In genomic region chr6:98836962-98837944, GRCh38 we compare ENCODE assay signal across 19 cellular contexts. TPM values are rescaled to one million over a fixed set of nuclear protein-coding genes. Genes with fewer than 3 reads are reported as not detected.
DNase-seq lines count a peak whose midpoint lies in the region; ATAC-seq and TF ChIP-seq lines count a peak whose summit lies in the region.
"Had no signal": no experiment of that assay in that cellular context is flagged by ENCODE, and none has a peak within 500 bp of the region (broad histone marks: within the 10 kb centered on the region; RNA-seq: fewer than 3 reads in every experiment).

No MANE protein-coding gene starts in this region.

- no peaks in the 10 kb centered on the region for H3K9me3 Mint-ChIP-seq in activated T-cell treated with anti-CD3 and anti-CD28 coated beads, Interleukin-2, amount 50 U/mL, for 4 hours
- no peaks in the 10 kb centered on the region for H3K9me3 Mint-ChIP-seq in activated T-cell treated with anti-CD3 and anti-CD28 coated beads, Interleukin-2, amount 50 U/mL, for 24 hours
- no peaks in the 10 kb centered on the region for H3K9me3 Mint-ChIP-seq in type B pancreatic cell
- H3K9me3 Mint-ChIP-seq in activated CD8-positive, alpha-beta T cell treated with anti-CD3 and anti-CD28 coated beads for 36 hours, result no peaks in the 10 kb centered on the region
- H3K9me3 Mint-ChIP-seq: activated B cell treated with CpG ODN at 0.5 μM for 24 hours; activated naive CD8-positive, alpha-beta T cell treated with anti-CD3 and anti-CD28 coated beads, Interleukin-2, amount 10 ng/mL, durations not matched to agents 7 days and 5 days; stimulated activated memory B cell treated with anti-CD40 and anti-IgM and Interleukin-4, amounts not matched to agents 10 μg/mL and 1 μg/mL and 100 μg/mL, for 72 hours had no signal

- POLR2A ChIA-PET in activated CD8-positive, alpha-beta T cell treated with anti-CD3 and anti-CD28 coated beads for 36 hours (lab: Charles Lee), result no interaction called here

- CTCF ChIA-PET in activated CD8-positive, alpha-beta T cell treated with anti-CD3 and anti-CD28 coated beads for 36 hours (lab: Charles Lee), result interaction anchor here (0.6 to 1.3 kb wide), 3 partner anchors 9 to 457 kb away, joined by 3 to 4 read pairs (median 3); no protein-coding TSS in a partner anchor

- intact Hi-C loops in activated CD8-positive, alpha-beta T cell treated with anti-CD3 and anti-CD28 coated beads for 36 hours (cut with micrococcal nuclease), result no loop called here

- H3K27ac Mint-ChIP-seq in activated T-cell treated with anti-CD3 and anti-CD28 coated beads, Interleukin-2, amount 50 U/mL, for 24 hours, result no peak overlapping the region
- no peak overlapping the region for H3K27ac Mint-ChIP-seq in T-helper 17 cell
- H3K27ac Mint-ChIP-seq in type B pancreatic cell, result no peak overlapping the region
- H3K27ac Mint-ChIP-seq in activated CD8-positive, alpha-beta T cell treated with anti-CD3 and anti-CD28 coated beads for 36 hours, result no peak overlapping the region
- H3K27ac Mint-ChIP-seq: activated B cell treated with CpG ODN at 0.5 μM for 24 hours; activated naive CD8-positive, alpha-beta T cell treated with anti-CD3 and anti-CD28 coated beads, Interleukin-2, amount 10 ng/mL, durations not matched to agents 7 days and 5 days; memory B cell; stimulated activated memory B cell treated with anti-CD40 and anti-IgM and Interleukin-4, amounts not matched to agents 10 μg/mL and 1 μg/mL and 100 μg/mL, for 72 hours had no signal

- peaks cover 26% of the 10 kb centered on the region for H3K4me1 Mint-ChIP-seq in activated T-cell treated with anti-CD3 and anti-CD28 coated beads, Interleukin-2, amount 50 U/mL, for 4 hours (ENCODE audit: low read depth)
- H3K4me1 Mint-ChIP-seq in activated T-cell treated with anti-CD3 and anti-CD28 coated beads, Interleukin-2, amount 50 U/mL, for 24 hours (ENCODE audit: low read depth), result peaks cover 28% of the 10 kb centered on the region
- H3K4me1 Mint-ChIP-seq in T-helper 17 cell (peaks cover 28% of the 10 kb centered on the region), type B pancreatic cell (ENCODE audit: unreplicated experiment) (peaks cover 15% of the 10 kb centered on the region)
- H3K4me1 Mint-ChIP-seq in activated CD8-positive, alpha-beta T cell treated with anti-CD3 and anti-CD28 coated beads for 36 hours (ENCODE audit: low read depth), result peaks cover 22% of the 10 kb centered on the region

- H3K36me3 Mint-ChIP-seq in activated T-cell treated with anti-CD3 and anti-CD28 coated beads, Interleukin-2, amount 50 U/mL, for 4 hours (ENCODE audit: insufficient read depth), result no peaks in the 10 kb centered on the region
- H3K36me3 Mint-ChIP-seq in activated T-cell treated with anti-CD3 and anti-CD28 coated beads, Interleukin-2, amount 50 U/mL, for 24 hours (ENCODE audit: low read depth), result no peaks in the 10 kb centered on the region
- H3K36me3 Mint-ChIP-seq in T-helper 17 cell (ENCODE audit: low read depth) (peaks cover 2% of the 10 kb centered on the region), type B pancreatic cell (peaks cover 7% of the 10 kb centered on the region)
- peaks cover 2% of the 10 kb centered on the region for H3K36me3 Mint-ChIP-seq in activated CD8-positive, alpha-beta T cell treated with anti-CD3 and anti-CD28 coated beads for 36 hours (ENCODE audit: low read depth)
- H3K36me3 Mint-ChIP-seq: stimulated activated memory B cell treated with anti-CD40 and anti-IgM and Interleukin-4, amounts not matched to agents 10 μg/mL and 1 μg/mL and 100 μg/mL, for 72 hours had no signal

- no peak for ATAC-seq in activated T-cell treated with anti-CD3 and anti-CD28 coated beads, Interleukin-2, amount 50 U/mL, for 4 hours
- no peak for ATAC-seq in T-helper 17 cell
- peak; percentile 23 for ATAC-seq in left lobe of liver
- no peak for ATAC-seq in activated CD8-positive, alpha-beta T cell treated with anti-CD3 and anti-CD28 coated beads for 36 hours
- ATAC-seq: stimulated activated memory B cell treated with anti-CD40 and anti-IgM and Interleukin-4, amounts not matched to agents 10 μg/mL and 1 μg/mL and 100 μg/mL, for 72 hours had no signal

- H3K9me3 ChIP-seq in T-helper 17 cell (ENCODE audit: control insufficient read depth, low read length, poor library complexity, severe bottlenecking), result no peaks in the 10 kb centered on the region
- H3K9me3 ChIP-seq: SJCRH30, uterus had no signal

- no peak for TF ChIP-seq CTCF in type B pancreatic cell (conservative IDR thresholded peaks at IDR 0.05)
- TF ChIP-seq CTCF in activated CD8-positive, alpha-beta T cell treated with anti-CD3 and anti-CD28 coated beads for 36 hours (IDR thresholded peaks at IDR 0.05), result no peak

- peak overlapping the region; percentile 6 for H3K4me3 Mint-ChIP-seq in activated T-cell treated with anti-CD3 and anti-CD28 coated beads, Interleukin-2, amount 50 U/mL, for 4 hours
- H3K4me3 Mint-ChIP-seq in activated T-cell treated with anti-CD3 and anti-CD28 coated beads, Interleukin-2, amount 50 U/mL, for 24 hours, result no peak overlapping the region
- H3K4me3 Mint-ChIP-seq in T-helper 17 cell, result peak overlapping the region; percentile 49
- peak overlapping the region; percentile 72 for H3K4me3 Mint-ChIP-seq in type B pancreatic cell
- H3K4me3 Mint-ChIP-seq in activated CD8-positive, alpha-beta T cell treated with anti-CD3 and anti-CD28 coated beads for 36 hours, result no peak overlapping the region
- H3K4me3 Mint-ChIP-seq: activated naive CD8-positive, alpha-beta T cell treated with anti-CD3 and anti-CD28 coated beads, Interleukin-2, amount 10 ng/mL, durations not matched to agents 7 days and 5 days; memory B cell; stimulated activated memory B cell treated with anti-CD40 and anti-IgM and Interleukin-4, amounts not matched to agents 10 μg/mL and 1 μg/mL and 100 μg/mL, for 72 hours had no signal

- no peak for DNase-seq in activated T-cell treated with anti-CD3 and anti-CD28 coated beads, Interleukin-2, amount 50 U/mL, for 4 hours
- no peak for DNase-seq in activated T-cell treated with anti-CD3 and anti-CD28 coated beads, Interleukin-2, amount 50 U/mL, for 24 hours
- DNase-seq in T-helper 17 cell, result no peak
- DNase-seq in left lobe of liver (ENCODE audit: low spot score), result no peak
- DNase-seq in type B pancreatic cell (ENCODE audit: extremely low spot score, unreplicated experiment), result no peak
- DNase-seq in amygdala (lab: John Stamatoyannopoulos, UW), result no peak
- no peak for DNase-seq in activated CD8-positive, alpha-beta T cell treated with anti-CD3 and anti-CD28 coated beads for 36 hours
- no peak for DNase-seq in activated CD4-positive, alpha-beta T cell treated with anti-CD3 and anti-CD28 coated beads for 4 hours
- DNase-seq: activated B cell treated with CpG ODN at 0.5 μM for 24 hours; activated CD8-positive, alpha-beta memory T cell treated with anti-CD3 and anti-CD28 coated beads, Interleukin-2, amount 50 U/mL, for 4 hours; activated naive CD8-positive, alpha-beta T cell treated with anti-CD3 and anti-CD28 coated beads, Interleukin-2, amount 10 ng/mL, durations not matched to agents 7 days and 5 days; cortex of kidney; DMS153; SJCRH30; stimulated activated CD4-positive, alpha-beta T cell treated with anti-CD3 and anti-CD28 coated beads, Interleukin-4, amount 100 ng/mL, for 24 hours; uterus had no signal

- peaks cover 76% of the 10 kb centered on the region for H3K27me3 Mint-ChIP-seq in activated T-cell treated with anti-CD3 and anti-CD28 coated beads, Interleukin-2, amount 50 U/mL, for 4 hours (ENCODE audit: low read depth)
- peaks cover 90% of the 10 kb centered on the region for H3K27me3 Mint-ChIP-seq in activated T-cell treated with anti-CD3 and anti-CD28 coated beads, Interleukin-2, amount 50 U/mL, for 24 hours
- H3K27me3 Mint-ChIP-seq in T-helper 17 cell (peaks cover 89% of the 10 kb centered on the region), type B pancreatic cell (peaks cover 93% of the 10 kb centered on the region)
- peaks cover 79% of the 10 kb centered on the region for H3K27me3 Mint-ChIP-seq in activated CD8-positive, alpha-beta T cell treated with anti-CD3 and anti-CD28 coated beads for 36 hours

RNA-seq across cellular contexts. Expression of gene POU3F2, which starts 2.9 kb away (rescaled TPM):
- total RNA-seq in activated T-cell treated with anti-CD3 and anti-CD28 coated beads, Interleukin-2, amount 50 U/mL, for 4 hours, result not detected
- total RNA-seq in T-helper 17 cell, result not detected
- not detected for total RNA-seq in left lobe of liver
- total RNA-seq in type B pancreatic cell (ENCODE audit: low replicate concordance), result 1.4 and 2.1 TPM in 2 replicates
- total RNA-seq in activated CD8-positive, alpha-beta T cell treated with anti-CD3 and anti-CD28 coated beads for 36 hours, result not detected
- total RNA-seq: activated B cell treated with CpG ODN at 0.5 μM for 24 hours; activated naive CD8-positive, alpha-beta T cell treated with anti-CD3 and anti-CD28 coated beads, Interleukin-2, amount 10 ng/mL, durations not matched to agents 7 days and 5 days; renal cortical epithelial cell; uterus had no signal

Comparison
In these comparisons a context has a peak if more than half of its experiments do, and no peak if none do; other contexts are left out.
1. H3K4me3 Mint-ChIP-seq: peak in activated T-cell treated with anti-CD3 and anti-CD28 coated beads, Interleukin-2, amount 50 U/mL, for 4 hours (single experiment), T-helper 17 cell (single experiment) and type B pancreatic cell (single experiment); none in activated T-cell treated with anti-CD3 and anti-CD28 coated beads, Interleukin-2, amount 50 U/mL, for 24 hours (single experiment) and activated CD8-positive, alpha-beta T cell treated with anti-CD3 and anti-CD28 coated beads for 36 hours (single experiment).